ENCODE assay signal across 26 cellular contexts in genomic region chr5:14231888-14232287, GRCh38.
"Had no signal": no experiment of that assay in that cellular context is flagged by ENCODE, and none has a peak within 500 bp of the region (broad histone marks: within the 10 kb centered on the region; RNA-seq: fewer than 3 reads in every experiment).

No MANE protein-coding gene starts in this region.

- H3K4me1 Mint-ChIP-seq: activated CD4-positive, alpha-beta memory T cell treated with anti-CD3 and anti-CD28 coated beads, Interleukin-2, amount 10 ng/mL, durations not matched to agents 7 days and 5 days; activated CD4-positive, alpha-beta T cell treated with anti-CD3 and anti-CD28 coated beads for 36 hours; activated naive CD4-positive, alpha-beta T cell treated with anti-CD3 and anti-CD28 coated beads, Interleukin-2, amount 10 ng/mL, durations not matched to agents 7 days and 5 days; activated naive CD8-positive, alpha-beta T cell treated with anti-CD3 and anti-CD28 coated beads for 36 hours; T-cell had no signal

- H3K36me3 ChIP-seq: breast epithelium, WERI-Rb-1 had no signal

- H3K27ac ChIP-seq: breast epithelium, WERI-Rb-1 had no signal

- H3K4me1 ChIP-seq: breast epithelium had no signal

- H3K4me3 Mint-ChIP-seq: activated CD4-positive, alpha-beta memory T cell treated with anti-CD3 and anti-CD28 coated beads, Interleukin-2, amount 10 ng/mL, durations not matched to agents 7 days and 5 days; activated CD4-positive, alpha-beta T cell treated with anti-CD3 and anti-CD28 coated beads for 36 hours; activated naive CD4-positive, alpha-beta T cell treated with anti-CD3 and anti-CD28 coated beads, Interleukin-2, amount 10 ng/mL, durations not matched to agents 7 days and 5 days; activated naive CD8-positive, alpha-beta T cell treated with anti-CD3 and anti-CD28 coated beads for 36 hours; T-cell had no signal

- H3K36me3 Mint-ChIP-seq: activated naive CD4-positive, alpha-beta T cell treated with anti-CD3 and anti-CD28 coated beads, Interleukin-2, amount 10 ng/mL, durations not matched to agents 7 days and 5 days; activated naive CD8-positive, alpha-beta T cell treated with anti-CD3 and anti-CD28 coated beads for 36 hours; T-cell had no signal

- H3K27me3 ChIP-seq: breast epithelium had no signal

- H3K9me3 ChIP-seq: breast epithelium had no signal

- H3K27ac Mint-ChIP-seq: activated CD4-positive, alpha-beta memory T cell treated with anti-CD3 and anti-CD28 coated beads, Interleukin-2, amount 10 ng/mL, durations not matched to agents 7 days and 5 days; activated CD4-positive, alpha-beta T cell treated with anti-CD3 and anti-CD28 coated beads for 36 hours; activated naive CD4-positive, alpha-beta T cell treated with anti-CD3 and anti-CD28 coated beads, Interleukin-2, amount 10 ng/mL, durations not matched to agents 7 days and 5 days; activated naive CD8-positive, alpha-beta T cell treated with anti-CD3 and anti-CD28 coated beads for 36 hours; activated T-helper 2 cell treated with anti-CD3 and anti-CD28 coated beads, Interferon-gamma antibody, Interleukin-2, Interleukin-4, amounts not matched to agents 10 μg/mL and 5 μg/mL and 100 μg/mL, durations not matched to agents 14 hours and 24 hours and 36 hours; T-cell had no signal

- H3K4me3 ChIP-seq: breast epithelium had no signal

- H3K9me3 Mint-ChIP-seq: activated CD4-positive, alpha-beta memory T cell treated with anti-CD3 and anti-CD28 coated beads, Interleukin-2, amount 10 ng/mL, durations not matched to agents 7 days and 5 days; activated naive CD4-positive, alpha-beta T cell treated with anti-CD3 and anti-CD28 coated beads, Interleukin-2, amount 10 ng/mL, durations not matched to agents 7 days and 5 days; activated naive CD8-positive, alpha-beta T cell treated with anti-CD3 and anti-CD28 coated beads for 36 hours; activated T-helper 2 cell treated with anti-CD3 and anti-CD28 coated beads, Interferon-gamma antibody, Interleukin-2, Interleukin-4, amounts not matched to agents 10 μg/mL and 5 μg/mL and 100 μg/mL, durations not matched to agents 14 hours and 24 hours and 36 hours; T-cell had no signal

- DNase-seq: activated CD4-positive, alpha-beta memory T cell treated with anti-CD3 and anti-CD28 coated beads, Interleukin-2, amount 10 ng/mL, durations not matched to agents 7 days and 5 days; activated CD4-positive, alpha-beta T cell treated with anti-CD3 and anti-CD28 coated beads for 36 hours; activated CD4-positive, alpha-beta T cell treated with anti-CD3 and anti-CD28 coated beads, Interleukin-2, amount 50 U/mL, for 1 hour; activated gamma-delta T cell treated with Interleukin-2 at 50 U/mL for 16 hours; activated naive CD4-positive, alpha-beta T cell treated with anti-CD3 and anti-CD28 coated beads, Interleukin-2, amount 10 ng/mL, durations not matched to agents 7 days and 5 days; activated naive CD8-positive, alpha-beta T cell treated with anti-CD3 and anti-CD28 coated beads for 36 hours; activated T-cell treated with anti-CD3 and anti-CD28 coated beads for 4 hours; activated T-cell treated with anti-CD3 and anti-CD28 coated beads, Interleukin-2, amount 50 U/mL, for 48 hours; anterior cingulate cortex; caudate nucleus; KG1; NCI-H1092; NCI-H1417; NCI-H2029; NCI-H2107; NCI-H2171 treated with DMSO at 0.1 percent for 48 hours; NCI-H226; NCI-H526 treated with DMSO at 0.1 percent for 48 hours; NK-92 treated with Interleukin-12 subunit alpha and Interleukin-12 subunit beta, amount 100 ng/mL, for 24 hours; OCI-M1; SHP77 treated with DMSO at 0.1 percent for 48 hours; T-cell; T-helper 2 cell; WERI-Rb-1 had no signal
